14 cellular contexts compared by ENCODE assay signal in genomic region chr1:41741244-41741643, GRCh38.
A peak's percentile ranks its signal among the peaks of the same experiment; 100 is the strongest.
DNase-seq lines count a peak whose midpoint lies in the region; ATAC-seq and TF ChIP-seq lines count a peak whose summit lies in the region.
"Had no signal": no experiment of that assay in that cellular context is flagged by ENCODE, and none has a peak within 500 bp of the region (broad histone marks: within the 10 kb centered on the region; RNA-seq: fewer than 3 reads in every experiment).

No MANE protein-coding gene starts in this region.

- H3K27me3 Mint-ChIP-seq in T-helper 2 cell treated with Interferon-gamma antibody and Interleukin-4, amounts not matched to agents 5 μg/mL and 100 μg/mL, for 36 hours (ENCODE audit: low read depth): no peaks in the 10 kb centered on the region
- H3K27me3 Mint-ChIP-seq in activated CD8-positive, alpha-beta T cell treated with anti-CD3 and anti-CD28 coated beads, Interleukin-2, amount 10 ng/mL, durations not matched to agents 7 days and 5 days (ENCODE audit: low read depth): no peaks in the 10 kb centered on the region
- no peaks in the 10 kb centered on the region for H3K27me3 Mint-ChIP-seq in effector memory CD8-positive, alpha-beta T cell

- CTCF ChIA-PET in activated CD8-positive, alpha-beta T cell treated with anti-CD3 and anti-CD28 coated beads, Interleukin-2, amount 10 ng/mL, durations not matched to agents 7 days and 5 days (lab: Charles Lee): interaction anchor here (1.1 to 3.1 kb wide), 3 partner anchors 13 to 167 kb away, joined by 3 to 8 read pairs (median 8); no protein-coding TSS in a partner anchor

- H3K27ac Mint-ChIP-seq in T-helper 2 cell treated with Interferon-gamma antibody and Interleukin-4, amounts not matched to agents 5 μg/mL and 100 μg/mL, for 36 hours: peak overlapping the region; percentile 80
- peak overlapping the region; percentile 72 for H3K27ac Mint-ChIP-seq in activated CD8-positive, alpha-beta T cell treated with anti-CD3 and anti-CD28 coated beads, Interleukin-2, amount 10 ng/mL, durations not matched to agents 7 days and 5 days
- peak overlapping the region; percentile 65 to 96 for H3K27ac Mint-ChIP-seq in effector memory CD8-positive, alpha-beta T cell

- POLR2A ChIA-PET in activated CD8-positive, alpha-beta T cell treated with anti-CD3 and anti-CD28 coated beads, Interleukin-2, amount 10 ng/mL, durations not matched to agents 7 days and 5 days (lab: Charles Lee): interaction anchor here (1.1 to 1.3 kb wide), 2 partner anchors 58 to 59 kb away, joined by 3 read pairs; no protein-coding TSS in a partner anchor

- no peaks in the 10 kb centered on the region for H3K9me3 Mint-ChIP-seq in T-helper 2 cell treated with Interferon-gamma antibody and Interleukin-4, amounts not matched to agents 5 μg/mL and 100 μg/mL, for 36 hours
- H3K9me3 Mint-ChIP-seq in activated CD8-positive, alpha-beta T cell treated with anti-CD3 and anti-CD28 coated beads, Interleukin-2, amount 10 ng/mL, durations not matched to agents 7 days and 5 days (ENCODE audit: insufficient read depth): no peaks in the 10 kb centered on the region
- H3K9me3 Mint-ChIP-seq in effector memory CD8-positive, alpha-beta T cell: no peaks in the 10 kb centered on the region

- H3K4me1 Mint-ChIP-seq in T-helper 2 cell treated with Interferon-gamma antibody and Interleukin-4, amounts not matched to agents 5 μg/mL and 100 μg/mL, for 36 hours (ENCODE audit: low read depth): peaks cover 68% of the 10 kb centered on the region
- H3K4me1 Mint-ChIP-seq in activated CD8-positive, alpha-beta T cell treated with anti-CD3 and anti-CD28 coated beads, Interleukin-2, amount 10 ng/mL, durations not matched to agents 7 days and 5 days (ENCODE audit: low read depth): peaks cover 49% of the 10 kb centered on the region
- H3K4me1 Mint-ChIP-seq in effector memory CD8-positive, alpha-beta T cell (ENCODE audit: low read depth in 2 of 2): peaks cover 40 to 58% of the 10 kb centered on the region in 2 donors

- H3K4me3 ChIP-seq in uterus: no peak overlapping the region
- H3K4me3 ChIP-seq: dorsolateral prefrontal cortex had no signal

- no peaks in the 10 kb centered on the region for H3K4me1 ChIP-seq in uterus

- DNase-seq in T-helper 2 cell treated with Interferon-gamma antibody and Interleukin-4, amounts not matched to agents 5 μg/mL and 100 μg/mL, for 36 hours (ENCODE audit: low spot score): peak; percentile 35
- DNase-seq in T-helper 2 cell (no peak), NOMO-1 (lab: John Stamatoyannopoulos, UW; ENCODE audit: unreplicated experiment in 2 of 2) (no peak), uterus (no peak), inferior parietal cortex (ENCODE audit: extremely low spot score) (no peak)
- DNase-seq in activated CD8-positive, alpha-beta T cell treated with anti-CD3 and anti-CD28 coated beads, Interleukin-2, amount 10 ng/mL, durations not matched to agents 7 days and 5 days: no peak
- no peak for DNase-seq in effector memory CD8-positive, alpha-beta T cell
- DNase-seq in stimulated activated CD8-positive, alpha-beta memory T cell treated with anti-CD3 and anti-CD28 coated beads, Interleukin-7, amount 100 ng/mL, for 4 hours (ENCODE audit: low read depth in 2 of 2): peak; percentile 43 to 46
- DNase-seq: amygdala, DMS153, dorsolateral prefrontal cortex, H7, NCI-H1092 had no signal

- no peaks in the 10 kb centered on the region for H3K27me3 ChIP-seq in uterus
- H3K27me3 ChIP-seq: dorsolateral prefrontal cortex had no signal

- no peak for TF ChIP-seq POLR2A in uterus (IDR thresholded peaks at IDR 0.05)

- no peak overlapping the region for H3K4me3 Mint-ChIP-seq in T-helper 2 cell treated with Interferon-gamma antibody and Interleukin-4, amounts not matched to agents 5 μg/mL and 100 μg/mL, for 36 hours
- no peak overlapping the region for H3K4me3 Mint-ChIP-seq in activated CD8-positive, alpha-beta T cell treated with anti-CD3 and anti-CD28 coated beads, Interleukin-2, amount 10 ng/mL, durations not matched to agents 7 days and 5 days
- peak overlapping the region; percentile 35 to 81 for H3K4me3 Mint-ChIP-seq in effector memory CD8-positive, alpha-beta T cell

- no peak overlapping the region for H3K27ac ChIP-seq in uterus

- intact Hi-C loops in uterus (cut with DNase I; ENCODE audit: low total_unique reads): no loop called here

- TF ChIP-seq CTCF in uterus (IDR thresholded peaks at IDR 0.05): no peak

- H3K36me3 Mint-ChIP-seq in T-helper 2 cell treated with Interferon-gamma antibody and Interleukin-4, amounts not matched to agents 5 μg/mL and 100 μg/mL, for 36 hours (ENCODE audit: low read depth): no peaks in the 10 kb centered on the region
- no peaks in the 10 kb centered on the region for H3K36me3 Mint-ChIP-seq in activated CD8-positive, alpha-beta T cell treated with anti-CD3 and anti-CD28 coated beads, Interleukin-2, amount 10 ng/mL, durations not matched to agents 7 days and 5 days (ENCODE audit: low read depth)
- no peaks in the 10 kb centered on the region for H3K36me3 Mint-ChIP-seq in effector memory CD8-positive, alpha-beta T cell (ENCODE audit: insufficient read depth)

- no peaks in the 10 kb centered on the region for H3K9me3 ChIP-seq in uterus

- no peaks in the 10 kb centered on the region for H3K36me3 ChIP-seq in uterus

- no peak for ATAC-seq in activated CD8-positive, alpha-beta T cell treated with anti-CD3 and anti-CD28 coated beads, Interleukin-2, amount 10 ng/mL, durations not matched to agents 7 days and 5 days
- no peak for ATAC-seq in effector memory CD8-positive, alpha-beta T cell (replicated peaks)
- ATAC-seq: right cardiac atrium had no signal

Comparison
In these comparisons a context has a peak if more than half of its experiments do, and no peak if none do; other contexts are left out.
1. DNase-seq: peak in T-helper 2 cell treated with Interferon-gamma antibody and Interleukin-4, amounts not matched to agents 5 μg/mL and 100 μg/mL, for 36 hours (single experiment) and stimulated activated CD8-positive, alpha-beta memory T cell treated with anti-CD3 and anti-CD28 coated beads, Interleukin-7, amount 100 ng/mL, for 4 hours (2 of 2); none in T-helper 2 cell (0 of 5), activated CD8-positive, alpha-beta T cell treated with anti-CD3 and anti-CD28 coated beads, Interleukin-2, amount 10 ng/mL, durations not matched to agents 7 days and 5 days (single experiment), effector memory CD8-positive, alpha-beta T cell (0 of 3), NOMO-1 (0 of 2), uterus (0 of 2) and inferior parietal cortex (single experiment).
2. H3K4me3 Mint-ChIP-seq: peak in effector memory CD8-positive, alpha-beta T cell (2 of 2); none in T-helper 2 cell treated with Interferon-gamma antibody and Interleukin-4, amounts not matched to agents 5 μg/mL and 100 μg/mL, for 36 hours (single experiment) and activated CD8-positive, alpha-beta T cell treated with anti-CD3 and anti-CD28 coated beads, Interleukin-2, amount 10 ng/mL, durations not matched to agents 7 days and 5 days (single experiment).
3. Peak in every context shown above with its lines, with median percentiles within 50 percentile points of each other: H3K27ac Mint-ChIP-seq.